Comparison of ENCODE assay signal across 22 cellular contexts in the genomic region with DNA sequence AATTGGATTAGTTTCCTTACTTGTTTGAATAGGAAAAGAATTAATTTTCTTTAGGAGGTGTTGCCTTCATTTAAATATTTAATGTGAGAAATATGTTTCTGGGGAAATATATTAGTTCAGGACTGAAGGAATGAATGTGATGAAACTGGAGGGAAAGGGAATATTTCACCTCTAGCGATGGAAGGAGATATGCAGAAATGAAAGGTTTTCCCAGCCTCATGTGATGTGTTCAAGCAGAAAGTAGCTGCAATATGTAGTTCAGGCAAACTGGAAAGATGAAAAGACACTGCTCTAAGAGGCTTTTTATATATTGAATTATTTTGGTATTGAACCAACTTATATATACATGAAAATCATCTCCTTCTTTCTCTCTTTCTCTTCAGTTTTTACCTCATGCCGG. TPM values are rescaled to one million over a fixed set of nuclear protein-coding genes. Genes with fewer than 3 reads are reported as not detected.
DNase-seq lines count a peak whose midpoint lies in the region; ATAC-seq and TF ChIP-seq lines count a peak whose summit lies in the region.
"Had no signal": no experiment of that assay in that cellular context is flagged by ENCODE, and none has a peak within 500 bp of the region (broad histone marks: within the 10 kb centered on the region; RNA-seq: fewer than 3 reads in every experiment).

No MANE protein-coding gene starts in this region.

- POLR2A ChIA-PET in PC-9 (lab: Charles Lee; ENCODE audit: unreplicated experiment), result no interaction called here

- no peak overlapping the region for H3K27ac Mint-ChIP-seq in nephron
- no peak overlapping the region for H3K27ac Mint-ChIP-seq in stimulated activated naive CD8-positive, alpha-beta T cell treated with anti-CD3 and anti-CD28 coated beads, Interleukin-15, amount 100 ng/mL, for 72 hours
- H3K27ac Mint-ChIP-seq: CD8-positive, alpha-beta T cell had no signal

- no peaks in the 10 kb centered on the region for H3K36me3 Mint-ChIP-seq in nephron (ENCODE audit: low read depth)
- H3K36me3 Mint-ChIP-seq: CD8-positive, alpha-beta T cell had no signal

- H3K27ac ChIP-seq in HUES64 (ENCODE audit: low read depth, low read length) (no peak overlapping the region), dorsolateral prefrontal cortex (peak overlapping the region in 20 of 59 donors; percentile 4 to 95 (median 72)), right lobe of liver (no peak overlapping the region), PC-9 (no peak overlapping the region)
- H3K27ac ChIP-seq: HL-60 had no signal

- H3K9me2 ChIP-seq in PC-9 (ENCODE audit: insufficient read depth), result no peaks in the 10 kb centered on the region

- peaks cover 32% of the 10 kb centered on the region; the same call in 1 of the 2 replicates for H3K27me3 ChIP-seq in HUES64 (ENCODE audit: insufficient read depth, low read length)
- peaks cover 0 to 13% (median 0%) of the 10 kb centered on the region in 45 donors for H3K27me3 ChIP-seq in dorsolateral prefrontal cortex
- peaks cover 0 to 5% of the 10 kb centered on the region in 2 donors for H3K27me3 ChIP-seq in right lobe of liver
- peaks cover 3% of the 10 kb centered on the region; the same call in 1 of the 2 replicates for H3K27me3 ChIP-seq in PC-9 (ENCODE audit: insufficient read depth, low read depth)

- H2AFZ ChIP-seq in PC-9, result no peak overlapping the region

- H3K9me3 ChIP-seq in HUES64 (ENCODE audit: insufficient read depth, low read depth, low read length) (no peaks in the 10 kb centered on the region), right lobe of liver (no peaks in the 10 kb centered on the region), PC-9 (ENCODE audit: insufficient read depth, low read depth) (no peaks in the 10 kb centered on the region)

- peaks cover 60% of the 10 kb centered on the region for H3K27me3 Mint-ChIP-seq in nephron (ENCODE audit: low read depth)
- H3K27me3 Mint-ChIP-seq in stimulated activated naive CD8-positive, alpha-beta T cell treated with anti-CD3 and anti-CD28 coated beads, Interleukin-15, amount 100 ng/mL, for 72 hours, result peaks cover 38% of the 10 kb centered on the region

- H3K4me3 ChIP-seq in HUES64 (ENCODE audit: low read length), result peak overlapping the region; percentile 80; the same call in 1 of the 2 replicates
- H3K4me3 ChIP-seq in dorsolateral prefrontal cortex, result peak overlapping the region in 48 of 59 donors; percentile 17 to 90 (median 68)
- no peak overlapping the region for H3K4me3 ChIP-seq in right lobe of liver
- no peak overlapping the region for H3K4me3 ChIP-seq in PC-9

- H3K9ac ChIP-seq in HUES64 (ENCODE audit: low read depth, low read length), result no peak overlapping the region

- H3K4me1 Mint-ChIP-seq in nephron, result peaks cover 21% of the 10 kb centered on the region
- peaks cover 10% of the 10 kb centered on the region for H3K4me1 Mint-ChIP-seq in stimulated activated naive CD8-positive, alpha-beta T cell treated with anti-CD3 and anti-CD28 coated beads, Interleukin-15, amount 100 ng/mL, for 72 hours

- no peak for TF ChIP-seq POLR2A in right lobe of liver (IDR thresholded peaks at IDR 0.05)

- intact Hi-C loops in dorsolateral prefrontal cortex (cut with DNase I), result loop anchor here (5.0 to 10.0 kb wide), 3 partner anchors 78 to 248 kb away; no protein-coding TSS in a partner anchor
- intact Hi-C loops in right lobe of liver (cut with DNase I), result no loop called here
- intact Hi-C loops in PC-9 (cut with micrococcal nuclease; ENCODE audit: unreplicated experiment), result no loop called here

- H3K36me3 ChIP-seq in HUES64 (ENCODE audit: insufficient read depth, low read length), result no peaks in the 10 kb centered on the region
- H3K36me3 ChIP-seq in right lobe of liver, result no peaks in the 10 kb centered on the region
- no peaks in the 10 kb centered on the region for H3K36me3 ChIP-seq in PC-9 (ENCODE audit: low read depth)

- CTCF ChIA-PET in PC-9 (lab: Charles Lee), result no interaction called here

- H3K79me2 ChIP-seq in PC-9 (ENCODE audit: low read depth), result no peaks in the 10 kb centered on the region

- H4K20me1 ChIP-seq in PC-9 (ENCODE audit: insufficient read depth), result no peaks in the 10 kb centered on the region

- peak; percentile 7 for DNase-seq in DMS79 (lab: John Stamatoyannopoulos, UW)
- no peak for DNase-seq in dorsolateral prefrontal cortex
- DNase-seq in right lobe of liver, result no peak
- no peak for DNase-seq in DMS53 (lab: John Stamatoyannopoulos, UW)
- DNase-seq in stimulated activated naive CD8-positive, alpha-beta T cell treated with anti-CD3 and anti-CD28 coated beads, Interleukin-15, amount 100 ng/mL, for 72 hours, result no peak
- DNase-seq in PC-9, result no peak
- DNase-seq: 8988T; CD8-positive, alpha-beta T cell; HCEC 1CT; KG1; NCI-H1092; NCI-H1436 treated with DMSO at 0.1 percent for 48 hours; NCI-H1930; NCI-H345; NCI-H526; OCI-M1; Right ventricle myocardium superior had no signal

- peak overlapping the region in 2 of 3 experiments; percentile 58 to 64 for H3K4me3 Mint-ChIP-seq in nephron
- H3K4me3 Mint-ChIP-seq in stimulated activated naive CD8-positive, alpha-beta T cell treated with anti-CD3 and anti-CD28 coated beads, Interleukin-15, amount 100 ng/mL, for 72 hours, result no peak overlapping the region
- H3K4me3 Mint-ChIP-seq: CD8-positive, alpha-beta T cell had no signal

- no peak for TF ChIP-seq CTCF in dorsolateral prefrontal cortex (IDR thresholded peaks at IDR 0.05 in 54 of 56, conservative IDR thresholded peaks at IDR 0.05 in 2 of 56; ENCODE audit: low read depth in 1 of 56, partially characterized antibody in 56 of 56)
- TF ChIP-seq CTCF in nephron (IDR thresholded peaks at IDR 0.05; ENCODE audit: unreplicated experiment in 3 of 3), result no peak
- no peak for TF ChIP-seq CTCF in right lobe of liver (IDR thresholded peaks at IDR 0.05)
- TF ChIP-seq CTCF in PC-9 (conservative IDR thresholded peaks at IDR 0.05), result no peak

- H3K9me3 Mint-ChIP-seq in nephron, result no peaks in the 10 kb centered on the region
- H3K9me3 Mint-ChIP-seq in stimulated activated naive CD8-positive, alpha-beta T cell treated with anti-CD3 and anti-CD28 coated beads, Interleukin-15, amount 100 ng/mL, for 72 hours, result peaks cover 0 to 7% of the 10 kb centered on the region in 2 donors

- peaks cover 24% of the 10 kb centered on the region for H3K4me1 ChIP-seq in HUES64 (ENCODE audit: insufficient read depth, low read length)
- H3K4me1 ChIP-seq in right lobe of liver, result peaks cover 0 to 9% (median 0%) of the 10 kb centered on the region in 4 donors
- no peaks in the 10 kb centered on the region for H3K4me1 ChIP-seq in PC-9 (replicated peaks; ENCODE audit: insufficient read depth)

- no TSS peak for BruUV-seq in PC-9 (replicated peaks; lab: Mats Ljungman, UMichigan)

- no peak for ATAC-seq in right lobe of liver
- no peak for ATAC-seq in stimulated activated naive CD8-positive, alpha-beta T cell treated with anti-CD3 and anti-CD28 coated beads, Interleukin-15, amount 100 ng/mL, for 72 hours
- ATAC-seq: CD8-positive, alpha-beta T cell had no signal

- H3F3A ChIP-seq in PC-9 (ENCODE audit: insufficient read depth, low read depth), result no peaks in the 10 kb centered on the region

- WGBS in HUES64, result 88% methylated on average over 1 of the region's 2 CpGs
- WGBS in right lobe of liver (ENCODE audit: insufficient coverage, low coverage, low lambda C conversion rate, missing lambda C conversion rate), result 76% methylated on average over 2 of the region's 2 CpGs

- no peak overlapping the region for H3K4me2 ChIP-seq in PC-9

RNA-seq across cellular contexts. Expression of gene GRID2, which starts 3.4 kb away (rescaled TPM):
- 13.6 TPM for polyA plus RNA-seq in HUES64 (2013, experiment 1 of 2)
- 12.9 TPM for polyA plus RNA-seq in HUES64 (2013, experiment 2 of 2)
- 10 to 100 TPM in 93 of 120 experiments, 1 to 10 TPM in 27; 4.0 to 21.4 (median 12.2) TPM for total RNA-seq in dorsolateral prefrontal cortex
- total RNA-seq in right lobe of liver, result not detected
- not detected in 2 replicates for total RNA-seq in PC-9 (2021)
- total RNA-seq: CD8-positive, alpha-beta T cell; HT1080; Right ventricle myocardium superior; SK-MEL-5 had no signal

Comparison
In these comparisons a context has a peak if more than half of its experiments do, and no peak if none do; other contexts are left out.
1. H3K4me3 ChIP-seq: peak in HUES64 (single experiment) and dorsolateral prefrontal cortex (48 of 59); none in right lobe of liver (0 of 3) and PC-9 (single experiment).
2. H3K4me3 Mint-ChIP-seq: peak in nephron (2 of 3); none in stimulated activated naive CD8-positive, alpha-beta T cell treated with anti-CD3 and anti-CD28 coated beads, Interleukin-15, amount 100 ng/mL, for 72 hours (0 of 2).
3. intact Hi-C loops: an anchor here in dorsolateral prefrontal cortex (5.0 to 10.0 kb wide); none called in right lobe of liver and PC-9.